25 cellular contexts compared by ENCODE assay signal in the genomic region with DNA sequence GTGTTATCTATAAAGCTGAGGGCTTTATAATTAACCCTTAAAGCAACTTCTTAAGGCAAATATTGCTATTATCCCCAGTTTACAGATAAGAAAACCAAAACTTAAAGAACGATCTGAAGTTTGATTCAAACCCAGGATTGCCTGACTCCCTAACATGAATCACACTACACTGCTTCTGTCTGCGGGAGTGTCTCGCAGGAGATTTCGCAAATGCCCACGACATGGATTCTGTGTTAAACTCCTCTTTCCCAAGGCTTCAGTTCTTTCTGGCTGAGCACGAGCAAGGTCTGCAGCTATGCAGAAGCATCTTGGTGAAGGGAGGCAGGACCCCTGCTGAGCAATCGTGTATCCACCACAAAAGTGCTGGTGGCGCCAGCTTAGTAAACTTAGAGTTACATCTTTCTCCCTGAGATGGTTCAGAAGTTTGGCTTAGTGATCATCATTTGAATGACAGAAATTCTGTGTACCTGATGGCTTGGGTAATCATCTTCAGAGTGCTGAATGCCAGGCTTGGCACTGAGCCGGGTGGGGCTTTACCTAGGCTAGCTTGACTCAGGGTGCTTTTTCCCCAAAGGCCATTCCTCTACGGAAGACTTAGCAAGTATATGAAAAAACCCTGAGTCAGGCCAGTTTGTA.
A peak's percentile ranks its signal among the peaks of the same experiment; 100 is the strongest.
DNase-seq lines count a peak whose midpoint lies in the region; ATAC-seq, FAIRE-seq and TF ChIP-seq lines count a peak whose summit lies in the region.
"Had no signal": no experiment of that assay in that cellular context is flagged by ENCODE, and none has a peak within 500 bp of the region (broad histone marks: within the 10 kb centered on the region; RNA-seq: fewer than 3 reads in every experiment).

No MANE protein-coding gene starts in this region.

- H2AFZ ChIP-seq in HepG2 (ENCODE audit: low read length) = no peak overlapping the region
- H2AFZ ChIP-seq in MM.1S (ENCODE audit: low read length) = no peak overlapping the region
- H2AFZ ChIP-seq: GM23248 had no signal

- H3K36me3 ChIP-seq in liver (ENCODE audit: control insufficient read depth in 4 of 4, insufficient read depth in 3 of 4, low read depth in 1 of 4, low read length in 3 of 4) (no peaks in the 10 kb centered on the region), HepG2 (replicated peaks in 1 of 2; ENCODE audit: control insufficient read depth in 1 of 2, insufficient read depth in 2 of 2, low read length in 2 of 2) (no peaks in the 10 kb centered on the region), bronchial epithelial cell (ENCODE audit: control insufficient read depth, insufficient read depth, low read length) (no peaks in the 10 kb centered on the region), MM.1S (replicated peaks; ENCODE audit: insufficient read depth, low read length) (no peaks in the 10 kb centered on the region)
- H3K36me3 ChIP-seq: BLaER1 treated with 17β-estradiol and CSF1 and Interleukin-3, amounts not matched to agents 10 nM and 100 nM; gastroesophageal sphincter; spleen had no signal

- H3K79me2 ChIP-seq in HepG2 (ENCODE audit: insufficient read depth, low read length) = no peaks in the 10 kb centered on the region
- H3K79me2 ChIP-seq in MM.1S (ENCODE audit: low read length) = no peaks in the 10 kb centered on the region

- H3K4me3 ChIP-seq in liver (ENCODE audit: low read depth in 1 of 3, low read length in 3 of 3) (peak overlapping the region in 2 of 3 donors; percentile 10 to 62), HepG2 (replicated peaks in 1 of 3; ENCODE audit: insufficient read depth in 1 of 3, low read depth in 2 of 3, low read length in 3 of 3) (no peak overlapping the region), bronchial epithelial cell (ENCODE audit: low read depth, low read length) (no peak overlapping the region), MM.1S (ENCODE audit: low read length) (no peak overlapping the region)
- H3K4me3 ChIP-seq: BLaER1 treated with 17β-estradiol and CSF1 and Interleukin-3, amounts not matched to agents 10 nM and 100 nM; dorsolateral prefrontal cortex; gastroesophageal sphincter; GM23248; spleen had no signal

- BruUV-seq in HepG2 (replicated peaks; lab: Mats Ljungman, UMichigan) = no TSS peak

- TF ChIP-seq RAD21 in liver (IDR thresholded peaks at IDR 0.05) = peak; percentile 3 to 57
- TF ChIP-seq RAD21 in HepG2 (CRISPR knock-in tag; IDR thresholded peaks at IDR 0.05) = no peak

- H3K27me3 ChIP-seq in liver (ENCODE audit: control insufficient read depth in 4 of 4, insufficient read depth in 4 of 4, low read length in 3 of 4) = no peaks in the 10 kb centered on the region
- H3K27me3 ChIP-seq in HepG2 (ENCODE audit: control insufficient read depth in 1 of 2, insufficient read depth in 2 of 2, low read length in 2 of 2) = 0 out of 5 replicates have a peak, but pooled peaks cover 0 to 4% of the 10 kb centered on the region in 2 experiments
- H3K27me3 ChIP-seq in bronchial epithelial cell (ENCODE audit: control insufficient read depth, insufficient read depth, low read length) = no peaks in the 10 kb centered on the region
- H3K27me3 ChIP-seq in MM.1S (replicated peaks; ENCODE audit: insufficient read depth, low read length) = no peaks in the 10 kb centered on the region
- H3K27me3 ChIP-seq: BLaER1 treated with 17β-estradiol and CSF1 and Interleukin-3, amounts not matched to agents 10 nM and 100 nM; dorsolateral prefrontal cortex; gastroesophageal sphincter; spleen had no signal

- H3K4me2 ChIP-seq in HepG2 (ENCODE audit: low read depth, low read length) = no peak overlapping the region
- no peak overlapping the region for H3K4me2 ChIP-seq in MM.1S (ENCODE audit: low read depth, low read length)
- H3K4me2 ChIP-seq: BLaER1 treated with 17β-estradiol and CSF1 and Interleukin-3, amounts not matched to agents 10 nM and 100 nM had no signal

- intact Hi-C loops in HepG2 (cut with micrococcal nuclease; ENCODE audit: unreplicated experiment) = no loop called here

- H3F3A ChIP-seq in MM.1S (ENCODE audit: insufficient read depth, low read length) = no peaks in the 10 kb centered on the region

- no peaks in the 10 kb centered on the region for H3K9me2 ChIP-seq in MM.1S (replicated peaks; ENCODE audit: insufficient read depth, low read length)

- H3K4me1 ChIP-seq in liver (ENCODE audit: control insufficient read depth in 4 of 4, insufficient read depth in 4 of 4, low read length in 3 of 4) = peaks cover 8 to 65% (median 53%) of the 10 kb centered on the region in 4 donors
- H3K4me1 ChIP-seq in HepG2 (ENCODE audit: insufficient read depth, low read length) = no peaks in the 10 kb centered on the region
- peaks cover 11% of the 10 kb centered on the region for H3K4me1 ChIP-seq in MM.1S (ENCODE audit: low read length)
- H3K4me1 ChIP-seq: BLaER1 treated with 17β-estradiol and CSF1 and Interleukin-3, amounts not matched to agents 10 nM and 100 nM; spleen had no signal

- 28% methylated on average over 10 of the region's 10 CpGs for WGBS in liver
- WGBS in HepG2 (ENCODE audit: low lambda C conversion rate) = 48% methylated on average over 7 of the region's 10 CpGs

- FAIRE-seq in HepG2 (lab: Jason Lieb, UNC) = no peak
- FAIRE-seq in bronchial epithelial cell (lab: Jason Lieb, UNC) = no peak
- FAIRE-seq: A204.1, GM19239 had no signal

- TF ChIP-seq EP300 in HepG2 (IDR thresholded peaks at IDR 0.05; ENCODE audit: low read depth in 2 of 2, low read length in 2 of 2) = no peak
- no peak for TF ChIP-seq EP300 in HepG2 (CRISPR knock-in tag; IDR thresholded peaks at IDR 0.05; ENCODE audit: borderline replicate concordance)

- no peaks in the 10 kb centered on the region for H3K9me3 ChIP-seq in liver (ENCODE audit: control insufficient read depth in 4 of 4, low read length in 3 of 4)
- no peaks in the 10 kb centered on the region for H3K9me3 ChIP-seq in HepG2 (ENCODE audit: low read length)
- no peaks in the 10 kb centered on the region for H3K9me3 ChIP-seq in MM.1S (replicated peaks; ENCODE audit: insufficient read depth, low read length)
- H3K9me3 ChIP-seq: BLaER1 treated with 17β-estradiol and CSF1 and Interleukin-3, amounts not matched to agents 10 nM and 100 nM; gastroesophageal sphincter; spleen had no signal

- CTCF ChIA-PET in HepG2 (lab: Yijun Ruan, JAX; ENCODE audit: low intra/inter-chr PET ratio, low total read pairs) = no interaction called here

- peak overlapping the region in 1 of 2 donors; percentile 82 for H3K9ac ChIP-seq in liver (ENCODE audit: low read depth in 1 of 2, low read length in 2 of 2)
- no peak overlapping the region for H3K9ac ChIP-seq in HepG2 (ENCODE audit: insufficient read depth, low read depth, low read length)
- H3K9ac ChIP-seq in MM.1S (ENCODE audit: low read length) = no peak overlapping the region
- H3K9ac ChIP-seq: BLaER1 treated with 17β-estradiol and CSF1 and Interleukin-3, amounts not matched to agents 10 nM and 100 nM; GM23248 had no signal

- DNase-seq in HepG2 (ENCODE audit: low spot score) (no peak), bronchial epithelial cell (ENCODE audit: low read depth) (peak; percentile 32), iris pigment epithelial cell (ENCODE audit: low read depth) (peak; percentile 64), hepatic stellate cell (ENCODE audit: low spot score) (no peak), MM.1S (no peak), RPMI8226 (no peak), AG08396 (ENCODE audit: low spot score) (no peak)
- DNase-seq: activated CD4-positive, alpha-beta T cell treated with anti-CD3 and anti-CD28 coated beads for 36 hours; activated naive CD4-positive, alpha-beta T cell treated with anti-CD3 and anti-CD28 coated beads, Interleukin-2, amount 10 ng/mL, durations not matched to agents 7 days and 5 days; anterior cingulate cortex; Calu3; caudate nucleus; dorsolateral prefrontal cortex; GM23248; NCI-H146; NCI-H526 treated with DMSO at 0.1 percent for 48 hours; nucleus accumbens; spleen; stimulated activated CD4-positive, alpha-beta T cell treated with anti-CD3 and anti-CD28 coated beads, Interleukin-4, amount 100 ng/mL, for 1 hour; stimulated activated naive CD4-positive, alpha-beta T cell treated with Interleukin-2 at 50 U/mL for 16 hours had no signal

- POLR2A ChIA-PET in HepG2 (lab: Yijun Ruan, JAX) = no interaction called here

- TF ChIP-seq CTCF in liver (IDR thresholded peaks at IDR 0.05; ENCODE audit: low read depth, low read length, missing input control) = no peak
- no peak for TF ChIP-seq CTCF in HepG2 (CRISPR knock-in tag; IDR thresholded peaks at IDR 0.05)
- TF ChIP-seq CTCF in bronchial epithelial cell (IDR thresholded peaks at IDR 0.05; ENCODE audit: insufficient read depth, low read length, severe bottlenecking) = no peak
- no peak for TF ChIP-seq CTCF in MM.1S (IDR thresholded peaks at IDR 0.05; ENCODE audit: low read length)

- ATAC-seq in HepG2 = no peak
- ATAC-seq: activated CD4-positive, alpha-beta T cell treated with anti-CD3 and anti-CD28 coated beads for 36 hours; gastroesophageal sphincter had no signal

- H4K20me1 ChIP-seq in HepG2 (ENCODE audit: insufficient read depth, low read length) (no peaks in the 10 kb centered on the region), MM.1S (ENCODE audit: insufficient read depth, low read length) (no peaks in the 10 kb centered on the region)
- H4K20me1 ChIP-seq: BLaER1 treated with 17β-estradiol and CSF1 and Interleukin-3, amounts not matched to agents 10 nM and 100 nM had no signal

- H3K27ac ChIP-seq in liver (ENCODE audit: low read depth in 1 of 2, low read length in 2 of 2) (peak overlapping the region; percentile 74 to 80), HepG2 (ENCODE audit: extremely low read length, insufficient read depth, low read length) (no peak overlapping the region), MM.1S (ENCODE audit: low read length) (no peak overlapping the region)
- H3K27ac ChIP-seq: BLaER1 treated with 17β-estradiol and CSF1 and Interleukin-3, amounts not matched to agents 10 nM and 100 nM; gastroesophageal sphincter; GM23248; spleen had no signal

- TF ChIP-seq POLR2A in HepG2 (IDR thresholded peaks at IDR 0.05; ENCODE audit: insufficient read depth in 1 of 2, low read depth in 2 of 2, low read length in 2 of 2) = no peak

- in situ Hi-C loops in HepG2 (cut with HindIII; ENCODE audit: extremely low pct_ligation_motif_present, low pct_unique_long_range_greater_than_20kb) = no loop called here

TF ChIP-seq in liver, 16 proteins besides CTCF, POLR2A, EP300 and RAD21:
- peak in 1 of 2 donors; percentile 16 for TF ChIP-seq RXRA (IDR thresholded peaks at IDR 0.05)
- TF ChIP-seq JUND (IDR thresholded peaks at IDR 0.05) = no peak
- TF ChIP-seq TAF1 (conservative IDR thresholded peaks at IDR 0.05) = peak; percentile 8
- no peak for TF ChIP-seq NR2F2 (IDR thresholded peaks at IDR 0.05)
TF ChIP-seq in liver: peak in this region for 2.

TF ChIP-seq in HepG2, 621 proteins besides CTCF, POLR2A, EP300 and RAD21 (continues in another document):
- TF ChIP-seq, protein P1, sequence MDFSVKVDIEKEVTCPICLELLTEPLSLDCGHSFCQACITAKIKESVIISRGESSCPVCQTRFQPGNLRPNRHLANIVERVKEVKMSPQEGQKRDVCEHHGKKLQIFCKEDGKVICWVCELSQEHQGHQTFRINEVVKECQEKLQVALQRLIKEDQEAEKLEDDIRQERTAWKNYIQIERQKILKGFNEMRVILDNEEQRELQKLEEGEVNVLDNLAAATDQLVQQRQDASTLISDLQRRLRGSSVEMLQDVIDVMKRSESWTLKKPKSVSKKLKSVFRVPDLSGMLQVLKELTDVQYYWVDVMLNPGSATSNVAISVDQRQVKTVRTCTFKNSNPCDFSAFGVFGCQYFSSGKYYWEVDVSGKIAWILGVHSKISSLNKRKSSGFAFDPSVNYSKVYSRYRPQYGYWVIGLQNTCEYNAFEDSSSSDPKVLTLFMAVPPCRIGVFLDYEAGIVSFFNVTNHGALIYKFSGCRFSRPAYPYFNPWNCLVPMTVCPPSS (IDR thresholded peaks at IDR 0.05) = no peak

Comparison
In these comparisons a context has a peak if more than half of its experiments do, and no peak if none do; other contexts are left out.
1. H3K27ac ChIP-seq: peak in liver (2 of 2); none in HepG2 (single experiment) and MM.1S (single experiment).
2. H3K4me3 ChIP-seq: peak in liver (2 of 3); none in HepG2 (0 of 3), bronchial epithelial cell (single experiment) and MM.1S (single experiment).
3. DNase-seq: peak in bronchial epithelial cell (single experiment) and iris pigment epithelial cell (single experiment); none in HepG2 (single experiment), hepatic stellate cell (single experiment), MM.1S (single experiment), RPMI8226 (single experiment) and AG08396 (single experiment).